ENCODE assay signal across 22 cellular contexts in the genomic region with DNA sequence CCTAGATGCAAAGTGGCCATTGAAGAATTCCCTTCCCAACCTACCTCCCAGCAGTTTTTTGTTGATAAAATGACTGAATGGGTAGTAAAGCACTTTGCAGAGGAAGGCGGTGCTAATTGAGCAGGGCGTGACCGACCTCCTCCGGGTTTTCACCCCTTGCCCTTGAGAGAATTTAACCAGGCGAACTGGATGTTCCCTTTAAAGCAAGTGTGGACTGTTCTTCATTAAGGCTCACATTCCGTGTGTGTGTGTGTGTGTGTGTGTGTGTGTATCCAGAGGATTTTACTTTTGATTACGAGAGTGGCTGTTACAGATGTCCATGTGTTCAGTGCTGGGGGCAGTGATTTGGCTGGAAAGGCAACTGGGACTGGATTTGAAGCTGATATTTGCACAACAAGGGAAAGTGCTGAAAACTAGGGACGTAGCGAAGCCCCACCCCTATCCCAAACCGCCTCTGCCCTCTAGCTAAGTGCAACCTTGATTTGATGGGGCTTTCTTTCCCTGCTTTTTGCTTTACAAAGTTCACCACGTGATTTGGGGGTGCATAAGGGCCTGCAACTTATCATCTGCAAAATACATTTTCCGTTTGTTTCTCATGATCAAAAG. TPM values are rescaled to one million over a fixed set of nuclear protein-coding genes. Genes with fewer than 3 reads are reported as not detected.
DNase-seq lines count a peak whose midpoint lies in the region; TF ChIP-seq lines count a peak whose summit lies in the region.
"Had no signal": no experiment of that assay in that cellular context is flagged by ENCODE, and none has a peak within 500 bp of the region (broad histone marks: within the 10 kb centered on the region; RNA-seq: fewer than 3 reads in every experiment).

No MANE protein-coding gene starts in this region.

- DNase-seq in NCI-H82 (lab: John Stamatoyannopoulos, UW) (peak; percentile 8), NCI-H82 treated with DMSO at 0.1 percent for 48 hours (lab: John Stamatoyannopoulos, UW; ENCODE audit: unreplicated experiment) (no peak), endodermal cell (peak; percentile 69), left kidney (ENCODE audit: low read depth, low spot score) (peak; percentile 51), DMS153 treated with DMSO at 0.1 percent for 48 hours (lab: John Stamatoyannopoulos, UW; ENCODE audit: unreplicated experiment) (no peak), OCI-LY7 (ENCODE audit: low spot score) (no peak)
- no peak for DNase-seq in activated T-helper 2 cell treated with anti-CD3 and anti-CD28 coated beads, Interferon-gamma antibody, Interleukin-2, Interleukin-4, amounts not matched to agents 10 μg/mL and 5 μg/mL and 100 μg/mL, durations not matched to agents 14 hours and 24 hours and 36 hours (ENCODE audit: low spot score)
- DNase-seq: activated CD4-positive, CD25-positive, alpha-beta regulatory T cell treated with anti-CD3 and anti-CD28 coated beads, Interleukin-2, amount 50 U/mL, for 72 hours; amniotic stem cell; DND-41; HCEC 1CT; NCI-H146; NCI-H226; stimulated activated naive CD4-positive, alpha-beta T cell treated with Interleukin-2 at 50 U/mL for 16 hours; T-helper 9 cell had no signal

- H3K36me3 ChIP-seq in endodermal cell (ENCODE audit: control insufficient read depth, insufficient read depth, low read length): no peaks in the 10 kb centered on the region
- no peaks in the 10 kb centered on the region for H3K36me3 ChIP-seq in subcutaneous abdominal adipose tissue (ENCODE audit: control insufficient read depth in 5 of 5, insufficient read depth in 5 of 5, low read length in 5 of 5)
- no peaks in the 10 kb centered on the region for H3K36me3 ChIP-seq in OCI-LY7 (ENCODE audit: insufficient read depth, low read length)
- H3K36me3 ChIP-seq: prostate gland, SJSA1 had no signal

- H3K36me3 Mint-ChIP-seq in endodermal cell (ENCODE audit: low read depth): no peaks in the 10 kb centered on the region
- no peaks in the 10 kb centered on the region for H3K36me3 Mint-ChIP-seq in activated T-helper 2 cell treated with anti-CD3 and anti-CD28 coated beads, Interferon-gamma antibody, Interleukin-2, Interleukin-4, amounts not matched to agents 10 μg/mL and 5 μg/mL and 100 μg/mL, durations not matched to agents 14 hours and 24 hours and 36 hours (ENCODE audit: low read depth)

- H3K27ac ChIP-seq in endodermal cell (ENCODE audit: low read depth, low read length) (no peak overlapping the region), subcutaneous abdominal adipose tissue (ENCODE audit: low read depth, low read length) (peak overlapping the region; percentile 50), OCI-LY7 (ENCODE audit: low read depth, low read length, poor library complexity, severe bottlenecking) (no peak overlapping the region)
- H3K27ac ChIP-seq: C4-2B, prostate gland, SJSA1 had no signal

- intact Hi-C loops in activated T-helper 2 cell treated with anti-CD3 and anti-CD28 coated beads, Interferon-gamma antibody, Interleukin-2, Interleukin-4, amounts not matched to agents 10 μg/mL and 5 μg/mL and 100 μg/mL, durations not matched to agents 14 hours and 24 hours and 36 hours (cut with micrococcal nuclease): no loop called here
- intact Hi-C loops in OCI-LY7 (cut with micrococcal nuclease; ENCODE audit: unreplicated experiment): no loop called here

- POLR2A ChIA-PET in OCI-LY7 (lab: Charles Lee): no interaction called here

- no peak overlapping the region for H3K4me3 Mint-ChIP-seq in endodermal cell
- H3K4me3 Mint-ChIP-seq in activated T-helper 2 cell treated with anti-CD3 and anti-CD28 coated beads, Interferon-gamma antibody, Interleukin-2, Interleukin-4, amounts not matched to agents 10 μg/mL and 5 μg/mL and 100 μg/mL, durations not matched to agents 14 hours and 24 hours and 36 hours (ENCODE audit: low read depth): no peak overlapping the region

- no TSS peak for BruUV-seq in OCI-LY7 (replicated peaks; lab: Mats Ljungman, UMichigan)

- WGBS in endodermal cell (ENCODE audit: insufficient coverage in 1 of 2, insufficient read length in 1 of 2), 2 experiments: 10 to 21% methylated on average over 5 to 12 of the region's 12 CpGs

- peaks cover 17% of the 10 kb centered on the region for H3K9me3 ChIP-seq in endodermal cell (ENCODE audit: control insufficient read depth, low read length)
- peaks cover 0 to 3% (median 0%) of the 10 kb centered on the region in 5 donors for H3K9me3 ChIP-seq in subcutaneous abdominal adipose tissue (ENCODE audit: control insufficient read depth in 5 of 5, low read length in 5 of 5)
- H3K9me3 ChIP-seq in OCI-LY7 (ENCODE audit: low read length): no peaks in the 10 kb centered on the region
- H3K9me3 ChIP-seq: prostate gland, SJSA1 had no signal

- H3K27me3 ChIP-seq in endodermal cell (ENCODE audit: control insufficient read depth, insufficient read depth, low read length, poor library complexity, severe bottlenecking) (peaks cover 81% of the 10 kb centered on the region), subcutaneous abdominal adipose tissue (ENCODE audit: control insufficient read depth in 5 of 5, insufficient read depth in 4 of 5, low read length in 5 of 5) (peaks cover 0 to 13% (median 3%) of the 10 kb centered on the region in 5 donors)
- H3K27me3 ChIP-seq: SJSA1 had no signal

- no peaks in the 10 kb centered on the region for H4K20me1 ChIP-seq in OCI-LY7 (ENCODE audit: insufficient read depth, low read length)

- CTCF ChIA-PET in OCI-LY7 (lab: Charles Lee; ENCODE audit: unreplicated experiment): no interaction called here

- H3K4me2 ChIP-seq in OCI-LY7 (ENCODE audit: low read length): no peak overlapping the region

- TF ChIP-seq CTCF in endodermal cell (conservative IDR thresholded peaks at IDR 0.05) (no peak), OCI-LY7 (conservative IDR thresholded peaks at IDR 0.05; ENCODE audit: low read length) (no peak)

- H3K9me3 Mint-ChIP-seq in endodermal cell: peaks cover 5% of the 10 kb centered on the region
- peaks cover 7% of the 10 kb centered on the region for H3K9me3 Mint-ChIP-seq in activated T-helper 2 cell treated with anti-CD3 and anti-CD28 coated beads, Interferon-gamma antibody, Interleukin-2, Interleukin-4, amounts not matched to agents 10 μg/mL and 5 μg/mL and 100 μg/mL, durations not matched to agents 14 hours and 24 hours and 36 hours

- H3K79me2 ChIP-seq in OCI-LY7 (ENCODE audit: insufficient read depth, low read depth, low read length): no peaks in the 10 kb centered on the region

- H3K9me2 ChIP-seq in OCI-LY7 (ENCODE audit: insufficient read depth, low read length): no peaks in the 10 kb centered on the region

- H3K4me3 ChIP-seq in endodermal cell (ENCODE audit: low read length): no peak overlapping the region
- peak overlapping the region; percentile 10 to 80 (median 61) for H3K4me3 ChIP-seq in subcutaneous abdominal adipose tissue (ENCODE audit: low read depth in 1 of 5, low read length in 5 of 5)
- no peak overlapping the region for H3K4me3 ChIP-seq in OCI-LY7 (ENCODE audit: low read depth, low read length, poor library complexity, severe bottlenecking)
- H3K4me3 ChIP-seq: SJSA1 had no signal

- H3K4me1 ChIP-seq in endodermal cell (ENCODE audit: control insufficient read depth, insufficient read depth, low read length) (no peaks in the 10 kb centered on the region), subcutaneous abdominal adipose tissue (ENCODE audit: control insufficient read depth in 5 of 5, insufficient read depth in 5 of 5, low read length in 5 of 5) (peaks cover 0 to 52% (median 34%) of the 10 kb centered on the region in 5 donors), OCI-LY7 (ENCODE audit: insufficient read depth, low read length, poor library complexity, severe bottlenecking) (no peaks in the 10 kb centered on the region)
- H3K4me1 ChIP-seq: SJSA1 had no signal

- peaks cover 92% of the 10 kb centered on the region for H3K27me3 Mint-ChIP-seq in endodermal cell (ENCODE audit: insufficient read depth)
- H3K27me3 Mint-ChIP-seq in activated T-helper 2 cell treated with anti-CD3 and anti-CD28 coated beads, Interferon-gamma antibody, Interleukin-2, Interleukin-4, amounts not matched to agents 10 μg/mL and 5 μg/mL and 100 μg/mL, durations not matched to agents 14 hours and 24 hours and 36 hours (ENCODE audit: low read depth): peaks cover 19% of the 10 kb centered on the region

- H3K4me1 Mint-ChIP-seq in endodermal cell: peaks cover 10% of the 10 kb centered on the region
- H3K4me1 Mint-ChIP-seq in activated T-helper 2 cell treated with anti-CD3 and anti-CD28 coated beads, Interferon-gamma antibody, Interleukin-2, Interleukin-4, amounts not matched to agents 10 μg/mL and 5 μg/mL and 100 μg/mL, durations not matched to agents 14 hours and 24 hours and 36 hours (ENCODE audit: low read depth): no peaks in the 10 kb centered on the region

- no peak overlapping the region for H3K27ac Mint-ChIP-seq in endodermal cell
- H3K27ac Mint-ChIP-seq in activated T-helper 2 cell treated with anti-CD3 and anti-CD28 coated beads, Interferon-gamma antibody, Interleukin-2, Interleukin-4, amounts not matched to agents 10 μg/mL and 5 μg/mL and 100 μg/mL, durations not matched to agents 14 hours and 24 hours and 36 hours: no peak overlapping the region

- H3K9ac ChIP-seq in endodermal cell (ENCODE audit: extremely low read depth, low read length, poor library complexity, severe bottlenecking) (no peak overlapping the region), subcutaneous abdominal adipose tissue (ENCODE audit: low read length in 5 of 5) (no peak overlapping the region)

- no peak overlapping the region for H2AFZ ChIP-seq in OCI-LY7 (ENCODE audit: low read length)

RNA-seq across cellular contexts. Expression of a gene that starts 2.2 kb away (rescaled TPM):
- under 1 TPM; 0.26 to 0.33 TPM for total RNA-seq in endodermal cell
- polyA plus RNA-seq in endodermal cell (2013, experiment 1 of 2): 33.6 TPM
- polyA plus RNA-seq in endodermal cell (2013, experiment 2 of 2): 31.6 TPM
- not detected in 2 replicates for total RNA-seq in activated T-helper 2 cell treated with anti-CD3 and anti-CD28 coated beads, Interferon-gamma antibody, Interleukin-2, Interleukin-4, amounts not matched to agents 10 μg/mL and 5 μg/mL and 100 μg/mL, durations not matched to agents 14 hours and 24 hours and 36 hours
- not detected in 2 replicates for total RNA-seq in OCI-LY7 (2014; rRNA removed; shearing (Covaris generic))
- not detected in 2 replicates for total RNA-seq in OCI-LY7 (2022)
- total RNA-seq: A172, HT-29, myocyte, SJSA1 had no signal

Comparison
In these comparisons a context has a peak if more than half of its experiments do, and no peak if none do; other contexts are left out.
1. DNase-seq: peak in NCI-H82 (single experiment), endodermal cell (single experiment) and left kidney (single experiment); none in NCI-H82 treated with DMSO at 0.1 percent for 48 hours (single experiment), DMS153 treated with DMSO at 0.1 percent for 48 hours (single experiment), activated T-helper 2 cell treated with anti-CD3 and anti-CD28 coated beads, Interferon-gamma antibody, Interleukin-2, Interleukin-4, amounts not matched to agents 10 μg/mL and 5 μg/mL and 100 μg/mL, durations not matched to agents 14 hours and 24 hours and 36 hours (single experiment) and OCI-LY7 (single experiment).
2. H3K4me3 ChIP-seq: peak in subcutaneous abdominal adipose tissue (5 of 5); none in endodermal cell (single experiment) and OCI-LY7 (single experiment).